14 cellular contexts compared by ENCODE assay signal in the genomic region with DNA sequence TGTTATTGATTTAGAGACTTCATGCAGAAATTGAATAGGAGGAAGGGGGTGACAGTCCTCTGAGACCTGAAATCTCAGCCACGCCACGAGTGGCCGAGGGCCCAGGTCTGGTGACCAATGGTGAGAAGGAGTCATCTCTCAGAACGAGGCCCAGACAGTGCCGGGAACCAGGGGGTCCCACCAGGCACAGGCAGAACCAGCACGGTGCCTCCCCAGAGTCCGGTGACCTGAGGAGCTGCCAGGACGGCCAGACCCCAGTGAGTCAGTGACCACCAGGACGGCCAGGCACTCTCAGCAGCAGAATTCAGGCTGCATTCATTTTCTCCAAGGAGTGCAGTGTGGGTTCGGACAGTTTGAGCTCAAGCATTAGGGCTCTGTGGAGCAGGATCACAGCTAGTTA. TPM values are rescaled to one million over a fixed set of nuclear protein-coding genes. Genes with fewer than 3 reads are reported as not detected.
DNase-seq lines count a peak whose midpoint lies in the region; TF ChIP-seq lines count a peak whose summit lies in the region.
"Had no signal": no experiment of that assay in that cellular context is flagged by ENCODE, and none has a peak within 500 bp of the region (broad histone marks: within the 10 kb centered on the region; RNA-seq: fewer than 3 reads in every experiment).

No MANE protein-coding gene starts in this region.

- peaks cover 83% of the 10 kb centered on the region for H3K4me1 Mint-ChIP-seq in activated naive CD4-positive, alpha-beta T cell treated with anti-CD3 and anti-CD28 coated beads, Interleukin-2, amount 10 ng/mL, durations not matched to agents 7 days and 5 days
- H3K4me1 Mint-ChIP-seq in endothelial cell (ENCODE audit: unreplicated experiment): peaks cover 7% of the 10 kb centered on the region

- H3K4me3 ChIP-seq in OCI-LY1 (ENCODE audit: low read depth, low read length, poor library complexity, severe bottlenecking) (no peak overlapping the region), fibroblast of villous mesenchyme (ENCODE audit: low read depth, low read length) (no peak overlapping the region), skin epidermis (no peak overlapping the region)
- H3K4me3 ChIP-seq: stomach had no signal

- no peak for DNase-seq in activated naive CD4-positive, alpha-beta T cell treated with anti-CD3 and anti-CD28 coated beads, Interleukin-2, amount 10 ng/mL, durations not matched to agents 7 days and 5 days
- DNase-seq in activated naive CD4-positive, alpha-beta T cell treated with anti-CD3 and anti-CD28 coated beads, Interleukin-2, amount 50 U/mL, for 16 hours: no peak
- peak; percentile 40 for DNase-seq in fibroblast of villous mesenchyme (ENCODE audit: low read depth)
- no peak for DNase-seq in NCI-H2196 treated with DMSO at 0.1 percent for 48 hours (lab: John Stamatoyannopoulos, UW; ENCODE audit: unreplicated experiment)
- no peak for DNase-seq in NCI-H774 (lab: John Stamatoyannopoulos, UW)
- DNase-seq in endothelial cell (ENCODE audit: low spot score): no peak
- DNase-seq: Caco-2, NCI-H2029, NCI-H526, stomach had no signal

- H3K9me3 Mint-ChIP-seq in activated naive CD4-positive, alpha-beta T cell treated with anti-CD3 and anti-CD28 coated beads, Interleukin-2, amount 10 ng/mL, durations not matched to agents 7 days and 5 days: no peaks in the 10 kb centered on the region
- H3K9me3 Mint-ChIP-seq in endothelial cell (ENCODE audit: unreplicated experiment): no peaks in the 10 kb centered on the region

- no peaks in the 10 kb centered on the region for H3K9me2 ChIP-seq in OCI-LY1 (ENCODE audit: low read depth, low read length)

- peaks cover 8% of the 10 kb centered on the region for H3K36me3 Mint-ChIP-seq in activated naive CD4-positive, alpha-beta T cell treated with anti-CD3 and anti-CD28 coated beads, Interleukin-2, amount 10 ng/mL, durations not matched to agents 7 days and 5 days
- no peaks in the 10 kb centered on the region for H3K36me3 Mint-ChIP-seq in endothelial cell (ENCODE audit: low read depth, unreplicated experiment)

- H3K4me3 Mint-ChIP-seq in activated naive CD4-positive, alpha-beta T cell treated with anti-CD3 and anti-CD28 coated beads, Interleukin-2, amount 10 ng/mL, durations not matched to agents 7 days and 5 days: peak overlapping the region; percentile 67
- no peak overlapping the region for H3K4me3 Mint-ChIP-seq in endothelial cell (ENCODE audit: unreplicated experiment)

- no peak overlapping the region for H2AFZ ChIP-seq in OCI-LY1 (ENCODE audit: low read length)

- H3K27ac ChIP-seq in OCI-LY1 (ENCODE audit: low read depth, low read length, poor library complexity, severe bottlenecking) (peak overlapping the region; percentile 73), skin epidermis (peak overlapping the region in 12 of 21 experiments; percentile 5 to 75 (median 58))
- H3K27ac ChIP-seq: epithelial cell of prostate, VCaP had no signal

- TF ChIP-seq CTCF in OCI-LY1 (IDR thresholded peaks at IDR 0.05; ENCODE audit: low read length) (no peak), fibroblast of villous mesenchyme (IDR thresholded peaks at IDR 0.05; ENCODE audit: insufficient read depth, low read depth, low read length) (no peak), endothelial cell (IDR thresholded peaks at IDR 0.05; ENCODE audit: unreplicated experiment) (no peak)

- H3K4me1 ChIP-seq in OCI-LY1 (ENCODE audit: insufficient read depth, low read length, severe bottlenecking): peaks cover 19% of the 10 kb centered on the region
- H3K4me1 ChIP-seq: Caco-2 had no signal

- H3K36me3 ChIP-seq in OCI-LY1 (ENCODE audit: insufficient read depth, low read length): no peaks in the 10 kb centered on the region
- H3K36me3 ChIP-seq: stomach had no signal

- CTCF ChIA-PET in activated naive CD4-positive, alpha-beta T cell treated with anti-CD3 and anti-CD28 coated beads, Interleukin-2, amount 10 ng/mL, durations not matched to agents 7 days and 5 days (lab: Charles Lee): no interaction called here

- no peaks in the 10 kb centered on the region for H4K20me1 ChIP-seq in OCI-LY1 (ENCODE audit: insufficient read depth, low read length)

- peaks cover 63% of the 10 kb centered on the region for H3K27me3 Mint-ChIP-seq in activated naive CD4-positive, alpha-beta T cell treated with anti-CD3 and anti-CD28 coated beads, Interleukin-2, amount 10 ng/mL, durations not matched to agents 7 days and 5 days
- peaks cover 5% of the 10 kb centered on the region for H3K27me3 Mint-ChIP-seq in endothelial cell (ENCODE audit: unreplicated experiment)

- H3F3A ChIP-seq in OCI-LY1 (ENCODE audit: insufficient read depth, low read length): no peaks in the 10 kb centered on the region

- H3K27ac Mint-ChIP-seq in activated naive CD4-positive, alpha-beta T cell treated with anti-CD3 and anti-CD28 coated beads, Interleukin-2, amount 10 ng/mL, durations not matched to agents 7 days and 5 days: peak overlapping the region; percentile 95
- H3K27ac Mint-ChIP-seq in endothelial cell (ENCODE audit: unreplicated experiment): no peak overlapping the region

- no peaks in the 10 kb centered on the region for H3K79me2 ChIP-seq in OCI-LY1 (ENCODE audit: insufficient read depth, low read length)

- H3K9ac ChIP-seq in OCI-LY1 (ENCODE audit: low read length): no peak overlapping the region

- H3K4me2 ChIP-seq in OCI-LY1 (ENCODE audit: low read length): no peak overlapping the region

- H3K27me3 ChIP-seq in OCI-LY1 (ENCODE audit: insufficient read depth, low read length): no peaks in the 10 kb centered on the region

- no peaks in the 10 kb centered on the region for H3K9me3 ChIP-seq in OCI-LY1 (ENCODE audit: low read length)
- H3K9me3 ChIP-seq: Caco-2, stomach had no signal

RNA-seq across cellular contexts. Expression of a gene that starts 43.8 kb away (rescaled TPM):
- total RNA-seq in fibroblast of villous mesenchyme (2.2 and 4.2 TPM in 2 replicates), endothelial cell (ENCODE audit: unreplicated experiment) (1.8 TPM)
